Comparison of ENCODE assay signal across 23 cellular contexts in genomic region chr12:25373396-25373795, GRCh38.
DNase-seq lines count a peak whose midpoint lies in the region; ATAC-seq, FAIRE-seq and TF ChIP-seq lines count a peak whose summit lies in the region.
"Had no signal": no experiment of that assay in that cellular context is flagged by ENCODE, and none has a peak within 500 bp of the region (broad histone marks: within the 10 kb centered on the region; RNA-seq: fewer than 3 reads in every experiment).

No MANE protein-coding gene starts in this region.

- intact Hi-C loops in Panc1 (cut with micrococcal nuclease; ENCODE audit: unreplicated experiment), result no loop called here
- intact Hi-C loops in mucosa of descending colon (cut with DNase I, micrococcal nuclease), result no loop called here

- peak; percentile 52 to 57 for ATAC-seq in activated T-cell treated with anti-CD3 and anti-CD28 coated beads, Interleukin-2, amount 50 U/mL, for 72 hours (replicated peaks in 1 of 2)
- 0 out of 2 replicates have a peak, but pooled peaks have one; percentile 18 for ATAC-seq in Panc1
- peak; percentile 57 for ATAC-seq in stimulated activated naive CD8-positive, alpha-beta T cell treated with anti-CD3 and anti-CD28 coated beads, Interleukin-15, amount 100 ng/mL, for 72 hours
- ATAC-seq in mucosa of descending colon, result no peak
- ATAC-seq in GM18498 (IDR thresholded peaks at IDR 0.05; ENCODE audit: unreplicated experiment), result no peak
- ATAC-seq: HepG2 had no signal

- peak overlapping the region; percentile 34 for H2AFZ ChIP-seq in keratinocyte (ENCODE audit: control insufficient read depth, low read length)
- H2AFZ ChIP-seq: PC-9 had no signal

- peak overlapping the region; percentile 49 to 74 for H3K4me3 Mint-ChIP-seq in activated T-cell treated with anti-CD3 and anti-CD28 coated beads, Interleukin-2, amount 50 U/mL, for 72 hours
- peak overlapping the region; percentile 2 to 3 for H3K4me3 Mint-ChIP-seq in stimulated activated naive CD8-positive, alpha-beta T cell treated with anti-CD3 and anti-CD28 coated beads, Interleukin-15, amount 100 ng/mL, for 72 hours
- H3K4me3 Mint-ChIP-seq: CD14-positive monocyte, HFFc6 had no signal

- H3K4me1 ChIP-seq in Panc1 (ENCODE audit: control insufficient read depth, insufficient read depth, low read length), result no peaks in the 10 kb centered on the region
- H3K4me1 ChIP-seq in keratinocyte (ENCODE audit: control insufficient read depth, extremely low read depth, insufficient read depth, low read length), result peaks cover 21% of the 10 kb centered on the region
- peaks cover 5% of the 10 kb centered on the region for H3K4me1 ChIP-seq in mucosa of descending colon (ENCODE audit: low read depth)

- POLR2A ChIA-PET in Panc1 (lab: Charles Lee), result no interaction called here

- H3K79me2 ChIP-seq in keratinocyte (ENCODE audit: control insufficient read depth, insufficient read depth, low read length), result no peaks in the 10 kb centered on the region

- no peaks in the 10 kb centered on the region for H3K27me3 Mint-ChIP-seq in activated T-cell treated with anti-CD3 and anti-CD28 coated beads, Interleukin-2, amount 50 U/mL, for 72 hours (ENCODE audit: low read depth)
- H3K27me3 Mint-ChIP-seq in stimulated activated naive CD8-positive, alpha-beta T cell treated with anti-CD3 and anti-CD28 coated beads, Interleukin-15, amount 100 ng/mL, for 72 hours, result no peaks in the 10 kb centered on the region

- dilution Hi-C loops in keratinocyte (cut with MboI; ENCODE audit: extremely low pct_ligation_motif_present, low sequenced_read_pairs), result no loop called here

- no TSS peak for BruUV-seq in Panc1 (replicated peaks; lab: Mats Ljungman, UMichigan)

- H3K4me3 ChIP-seq in Panc1 (ENCODE audit: low read depth in 2 of 2, low read length in 2 of 2) (no peak overlapping the region), keratinocyte (ENCODE audit: control insufficient read depth in 2 of 3, extremely low read depth in 1 of 3, insufficient read depth in 2 of 3, low read depth in 1 of 3, low read length in 3 of 3) (peak overlapping the region in 2 of 3 experiments; percentile 16 to 35), mucosa of descending colon (no peak overlapping the region)
- H3K4me3 ChIP-seq: PC-9 had no signal

- in situ Hi-C loops in Panc1 (cut with HindIII; ENCODE audit: low pct_unique_long_range_greater_than_20kb, low sequenced_read_pairs), result no loop called here

- TF ChIP-seq CTCF in Panc1 (IDR thresholded peaks at IDR 0.05) (no peak), keratinocyte (optimal IDR thresholded peaks at IDR 0.05 in 1 of 3, IDR thresholded peaks at IDR 0.05 in 1 of 3, conservative IDR thresholded peaks at IDR 0.05 in 1 of 3; ENCODE audit: extremely low read depth in 1 of 3, insufficient read depth in 2 of 3, low read length in 3 of 3) (no peak), mucosa of descending colon (IDR thresholded peaks at IDR 0.05) (no peak)

- FAIRE-seq in keratinocyte (lab: Jason Lieb, UNC), result peak; percentile 5
- FAIRE-seq: GM12891, GM19239, H54, HepG2 had no signal

- H3K27me3 ChIP-seq in Panc1 (ENCODE audit: control insufficient read depth, insufficient read depth, low read length) (no peaks in the 10 kb centered on the region), keratinocyte (ENCODE audit: control insufficient read depth, extremely low read depth, insufficient read depth, low read length) (no peaks in the 10 kb centered on the region)

- peak overlapping the region; percentile 34 for H3K9ac ChIP-seq in keratinocyte (ENCODE audit: control insufficient read depth, extremely low read depth, insufficient read depth, low read length)

- peak in 1 of 2 donors; percentile 28 for DNase-seq in activated T-cell treated with anti-CD3 and anti-CD28 coated beads, Interleukin-2, amount 50 U/mL, for 72 hours
- no peak for DNase-seq in activated T-cell treated with anti-CD3 and anti-CD28 coated beads, Interleukin-2, amount 50 U/mL, for 48 hours
- DNase-seq in Panc1 (ENCODE audit: low read depth, low spot score), result no peak
- DNase-seq in keratinocyte (ENCODE audit: low read depth, low spot score), result no peak
- no peak for DNase-seq in stimulated activated naive CD8-positive, alpha-beta T cell treated with anti-CD3 and anti-CD28 coated beads, Interleukin-15, amount 100 ng/mL, for 72 hours
- no peak for DNase-seq in mucosa of descending colon
- DNase-seq: ACHN, AML-193, COR-L47, GF-D8, HFFc6, KG1, NCI-H1092, NCI-H2081 treated with DMSO at 0.1 percent for 48 hours, NCI-H510A, NCI-H774, PC-9 had no signal

- peak overlapping the region; percentile 72 for H3K27ac Mint-ChIP-seq in activated T-cell treated with anti-CD3 and anti-CD28 coated beads, Interleukin-2, amount 50 U/mL, for 72 hours
- H3K27ac Mint-ChIP-seq in stimulated activated naive CD8-positive, alpha-beta T cell treated with anti-CD3 and anti-CD28 coated beads, Interleukin-15, amount 100 ng/mL, for 72 hours, result no peak overlapping the region
- H3K27ac Mint-ChIP-seq: CD14-positive monocyte, HFFc6 had no signal

- no peaks in the 10 kb centered on the region for H3K9me3 Mint-ChIP-seq in activated T-cell treated with anti-CD3 and anti-CD28 coated beads, Interleukin-2, amount 50 U/mL, for 72 hours
- no peaks in the 10 kb centered on the region for H3K9me3 Mint-ChIP-seq in stimulated activated naive CD8-positive, alpha-beta T cell treated with anti-CD3 and anti-CD28 coated beads, Interleukin-15, amount 100 ng/mL, for 72 hours
- H3K9me3 Mint-ChIP-seq: HFFc6 had no signal

- H3K27ac ChIP-seq in Panc1 (ENCODE audit: low read length) (no peak overlapping the region), keratinocyte (ENCODE audit: control insufficient read depth, insufficient read depth, low read length) (peak overlapping the region; percentile 64)
- H3K27ac ChIP-seq: PC-9 had no signal

- H3K9me1 ChIP-seq in keratinocyte (ENCODE audit: control insufficient read depth, extremely low read depth, insufficient read depth, low read length), result no peaks in the 10 kb centered on the region

- H3K9me3 ChIP-seq in Panc1 (ENCODE audit: control insufficient read depth, insufficient read depth, low read depth, low read length), result no peaks in the 10 kb centered on the region
- no peaks in the 10 kb centered on the region for H3K9me3 ChIP-seq in keratinocyte (ENCODE audit: control insufficient read depth, low read depth, low read length)
- no peaks in the 10 kb centered on the region for H3K9me3 ChIP-seq in mucosa of descending colon

- H3K4me1 Mint-ChIP-seq in activated T-cell treated with anti-CD3 and anti-CD28 coated beads, Interleukin-2, amount 50 U/mL, for 72 hours (ENCODE audit: low read depth), result peaks cover 53% of the 10 kb centered on the region
- peaks cover 48% of the 10 kb centered on the region for H3K4me1 Mint-ChIP-seq in stimulated activated naive CD8-positive, alpha-beta T cell treated with anti-CD3 and anti-CD28 coated beads, Interleukin-15, amount 100 ng/mL, for 72 hours

- no peaks in the 10 kb centered on the region for H4K20me1 ChIP-seq in keratinocyte (ENCODE audit: control insufficient read depth, extremely low read depth, insufficient read depth, low read length)

- H3K36me3 ChIP-seq in Panc1 (ENCODE audit: control insufficient read depth, insufficient read depth, low read length) (no peaks in the 10 kb centered on the region), keratinocyte (ENCODE audit: control insufficient read depth in 2 of 2, extremely low read depth in 1 of 2, insufficient read depth in 2 of 2, low read length in 2 of 2) (no peaks in the 10 kb centered on the region), mucosa of descending colon (ENCODE audit: low read depth) (no peaks in the 10 kb centered on the region)

- peaks cover 0 to 2% of the 10 kb centered on the region in 2 donors for H3K36me3 Mint-ChIP-seq in activated T-cell treated with anti-CD3 and anti-CD28 coated beads, Interleukin-2, amount 50 U/mL, for 72 hours (ENCODE audit: insufficient read depth in 2 of 2)
- H3K36me3 Mint-ChIP-seq: CD14-positive monocyte had no signal

- CTCF ChIA-PET in Panc1 (lab: Charles Lee), result no interaction called here

- peak overlapping the region; percentile 77 for H3K4me2 ChIP-seq in keratinocyte (ENCODE audit: control insufficient read depth, extremely low read depth, insufficient read depth, low read depth, low read length)
- H3K4me2 ChIP-seq: PC-9 had no signal

Comparison
In these comparisons a context has a peak if more than half of its experiments do, and no peak if none do; other contexts are left out.
1. ATAC-seq: peak in activated T-cell treated with anti-CD3 and anti-CD28 coated beads, Interleukin-2, amount 50 U/mL, for 72 hours (2 of 2), Panc1 (single experiment) and stimulated activated naive CD8-positive, alpha-beta T cell treated with anti-CD3 and anti-CD28 coated beads, Interleukin-15, amount 100 ng/mL, for 72 hours (single experiment); none in mucosa of descending colon (single experiment) and GM18498 (single experiment).
2. H3K4me3 ChIP-seq: peak in keratinocyte (2 of 3); none in Panc1 (0 of 2) and mucosa of descending colon (single experiment).